In the genomic region with DNA sequence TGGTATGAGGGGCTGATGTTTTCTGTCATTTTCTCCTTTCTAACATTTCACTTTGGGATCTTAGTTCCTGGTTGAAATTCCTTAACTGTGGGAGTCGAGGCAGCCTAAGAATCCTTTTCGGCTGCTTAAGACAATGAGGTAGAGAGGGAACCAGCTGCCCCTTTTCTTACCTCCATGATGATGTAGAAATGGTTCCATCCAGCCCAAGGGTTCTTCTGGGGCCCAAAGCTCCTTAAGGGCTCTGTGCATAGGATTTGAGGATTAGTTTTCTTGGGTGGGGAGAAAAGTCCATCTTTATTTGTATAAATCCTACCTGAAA, we compare ENCODE assay signal across 19 cellular contexts. TPM values are rescaled to one million over a fixed set of nuclear protein-coding genes. Genes with fewer than 3 reads are reported as not detected.
DNase-seq lines count a peak whose midpoint lies in the region; ATAC-seq, FAIRE-seq and TF ChIP-seq lines count a peak whose summit lies in the region.
"Had no signal": no experiment of that assay in that cellular context is flagged by ENCODE, and none has a peak within 500 bp of the region (broad histone marks: within the 10 kb centered on the region; RNA-seq: fewer than 3 reads in every experiment).

No MANE protein-coding gene starts in this region.

- no peak for FAIRE-seq in HepG2 (lab: Jason Lieb, UNC)
- FAIRE-seq: pancreas had no signal

- no peak for TF ChIP-seq EP300 in HepG2 (IDR thresholded peaks at IDR 0.05; ENCODE audit: low read depth in 2 of 2, low read length in 2 of 2)
- TF ChIP-seq EP300 in HepG2 (CRISPR knock-in tag; IDR thresholded peaks at IDR 0.05; ENCODE audit: borderline replicate concordance): no peak

- in situ Hi-C loops in HepG2 (cut with HindIII; ENCODE audit: extremely low pct_ligation_motif_present, low pct_unique_long_range_greater_than_20kb): no loop called here

- H3K9me3 Mint-ChIP-seq in activated B cell treated with CpG ODN at 0.5 μM for 24 hours (no peaks in the 10 kb centered on the region), endodermal cell (no peaks in the 10 kb centered on the region), mesothelial cell of epicardium (peaks cover 6% of the 10 kb centered on the region)

- H3K27me3 ChIP-seq in HepG2 (ENCODE audit: control insufficient read depth in 1 of 2, insufficient read depth in 2 of 2, low read length in 2 of 2) (no peaks in the 10 kb centered on the region), right lobe of liver (no peaks in the 10 kb centered on the region), endodermal cell (ENCODE audit: control insufficient read depth, insufficient read depth, low read length, poor library complexity, severe bottlenecking) (no peaks in the 10 kb centered on the region)
- H3K27me3 ChIP-seq: cardiac muscle cell, pancreas, uterus had no signal

- H3K36me3 ChIP-seq in HepG2 (replicated peaks in 1 of 2; ENCODE audit: control insufficient read depth in 1 of 2, insufficient read depth in 2 of 2, low read length in 2 of 2) (peaks cover 25 to 45% of the 10 kb centered on the region in 2 experiments), right lobe of liver (no peaks in the 10 kb centered on the region), endodermal cell (ENCODE audit: control insufficient read depth, insufficient read depth, low read length) (peaks cover 7% of the 10 kb centered on the region)
- H3K36me3 ChIP-seq: cardiac muscle cell, pancreas, uterus had no signal

- no peak for TF ChIP-seq CTCF in HepG2 (CRISPR knock-in tag; IDR thresholded peaks at IDR 0.05)
- TF ChIP-seq CTCF in right lobe of liver (IDR thresholded peaks at IDR 0.05): no peak
- TF ChIP-seq CTCF in activated B cell treated with CpG ODN at 0.5 μM for 24 hours (IDR thresholded peaks at IDR 0.05): no peak
- TF ChIP-seq CTCF in endodermal cell (conservative IDR thresholded peaks at IDR 0.05): no peak
- TF ChIP-seq CTCF in mesothelial cell of epicardium (IDR thresholded peaks at IDR 0.05; ENCODE audit: unreplicated experiment): no peak

- POLR2A ChIA-PET in HepG2 (lab: Yijun Ruan, JAX) (interaction anchor here (0.8 to 11.3 kb wide), 16 partner anchors 8 to 60 kb away, joined by 3 to 345 read pairs (median 4); a partner anchor contains a TSS), activated B cell treated with CpG ODN at 0.5 μM for 24 hours (lab: Charles Lee) (interaction anchor here (2.7 kb wide), 1 partner anchor 11 kb away, joined by 12 read pairs; no protein-coding TSS in a partner anchor)

- CTCF ChIA-PET in HepG2 (lab: Yijun Ruan, JAX; ENCODE audit: low intra/inter-chr PET ratio, low total read pairs): no interaction called here
- CTCF ChIA-PET in activated B cell treated with CpG ODN at 0.5 μM for 24 hours (lab: Charles Lee): interaction anchor here (0.8 to 2.3 kb wide), 3 partner anchors 11 to 57 kb away, joined by 3 to 9 read pairs (median 4); no protein-coding TSS in a partner anchor

- H3K27ac Mint-ChIP-seq in activated B cell treated with CpG ODN at 0.5 μM for 24 hours: peak overlapping the region; percentile 57
- H3K27ac Mint-ChIP-seq in endodermal cell: peak overlapping the region; percentile 26
- no peak overlapping the region for H3K27ac Mint-ChIP-seq in mesothelial cell of epicardium

- H2AFZ ChIP-seq in HepG2 (ENCODE audit: low read length): no peak overlapping the region

- intact Hi-C loops in HepG2 (cut with micrococcal nuclease; ENCODE audit: unreplicated experiment) (no loop called here), right lobe of liver (cut with DNase I) (no loop called here), activated B cell treated with CpG ODN at 0.5 μM for 24 hours (cut with micrococcal nuclease) (no loop called here)

- ATAC-seq in HepG2 (no peak), right lobe of liver (no peak), activated B cell treated with CpG ODN at 0.5 μM for 24 hours (ENCODE audit: low read depth) (no peak), GM19452 (IDR thresholded peaks at IDR 0.05; ENCODE audit: unreplicated experiment) (no peak)
- ATAC-seq: pancreas had no signal

- H3K4me1 ChIP-seq in HepG2 (ENCODE audit: insufficient read depth, low read length) (peaks cover 70% of the 10 kb centered on the region), right lobe of liver (peaks cover 0 to 7% (median 2%) of the 10 kb centered on the region in 4 donors), endodermal cell (ENCODE audit: control insufficient read depth, insufficient read depth, low read length) (no peaks in the 10 kb centered on the region)
- H3K4me1 ChIP-seq: uterus had no signal

- H3K9me3 ChIP-seq in HepG2 (ENCODE audit: low read length): no peaks in the 10 kb centered on the region
- H3K9me3 ChIP-seq in right lobe of liver: no peaks in the 10 kb centered on the region
- H3K9me3 ChIP-seq in endodermal cell (ENCODE audit: control insufficient read depth, low read length): no peaks in the 10 kb centered on the region
- H3K9me3 ChIP-seq: mucosa of descending colon, pancreas, uterus had no signal

- H3K4me2 ChIP-seq in HepG2 (ENCODE audit: low read depth, low read length): peak overlapping the region; percentile 48

- peak overlapping the region; percentile 99 for H3K27ac ChIP-seq in HepG2 (ENCODE audit: extremely low read length, insufficient read depth, low read length)
- H3K27ac ChIP-seq in right lobe of liver: no peak overlapping the region
- H3K27ac ChIP-seq in endodermal cell (ENCODE audit: low read depth, low read length): no peak overlapping the region
- H3K27ac ChIP-seq: cardiac muscle cell, uterus had no signal

- no peak overlapping the region for H3K4me3 ChIP-seq in HepG2 (replicated peaks in 1 of 3; ENCODE audit: insufficient read depth in 1 of 3, low read depth in 2 of 3, low read length in 3 of 3)
- no peak overlapping the region for H3K4me3 ChIP-seq in right lobe of liver
- no peak overlapping the region for H3K4me3 ChIP-seq in endodermal cell (ENCODE audit: low read length)
- H3K4me3 ChIP-seq: cardiac muscle cell, mucosa of descending colon, pancreas, skin epidermis, uterus had no signal

- H3K4me1 Mint-ChIP-seq in activated B cell treated with CpG ODN at 0.5 μM for 24 hours (peaks cover 49% of the 10 kb centered on the region), endodermal cell (peaks cover 10% of the 10 kb centered on the region), mesothelial cell of epicardium (peaks cover 5% of the 10 kb centered on the region)

- H3K9ac ChIP-seq in HepG2 (ENCODE audit: insufficient read depth, low read depth, low read length) (peak overlapping the region; percentile 34; the same call in 1 of the 2 replicates), endodermal cell (ENCODE audit: extremely low read depth, low read length, poor library complexity, severe bottlenecking) (no peak overlapping the region)

- DNase-seq in HepG2 (ENCODE audit: low spot score) (no peak), right lobe of liver (no peak), activated B cell treated with CpG ODN at 0.5 μM for 24 hours (no peak), endodermal cell (peak; percentile 17), mesothelial cell of epicardium (ENCODE audit: low spot score in 2 of 2, unreplicated experiment in 2 of 2) (no peak), D341Med (ENCODE audit: low spot score) (no peak), OCI-M2 (lab: John Stamatoyannopoulos, UW; ENCODE audit: unreplicated experiment) (no peak)
- DNase-seq: activated CD4-positive, alpha-beta T cell treated with anti-CD3 and anti-CD28 coated beads for 1 hour; effector memory CD4-positive, alpha-beta T cell; kidney glomerular epithelial cell; mucosa of descending colon; NCI-H1694; SHP77 treated with DMSO at 0.1 percent for 48 hours; stimulated activated naive B cell treated with anti-CD40 and anti-IgM and Interleukin-4, amounts not matched to agents 10 μg/mL and 1 μg/mL and 100 μg/mL, for 72 hours; uterus had no signal

- no TSS peak for BruUV-seq in HepG2 (replicated peaks; lab: Mats Ljungman, UMichigan)

- H3K4me3 Mint-ChIP-seq in activated B cell treated with CpG ODN at 0.5 μM for 24 hours (no peak overlapping the region), endodermal cell (no peak overlapping the region), mesothelial cell of epicardium (no peak overlapping the region)

- H3K36me3 Mint-ChIP-seq in activated B cell treated with CpG ODN at 0.5 μM for 24 hours (ENCODE audit: low read depth): peaks cover 23% of the 10 kb centered on the region
- peaks cover 19% of the 10 kb centered on the region for H3K36me3 Mint-ChIP-seq in endodermal cell (ENCODE audit: low read depth)
- H3K36me3 Mint-ChIP-seq in mesothelial cell of epicardium: peaks cover 20% of the 10 kb centered on the region

- H3K27me3 Mint-ChIP-seq in activated B cell treated with CpG ODN at 0.5 μM for 24 hours: no peaks in the 10 kb centered on the region
- H3K27me3 Mint-ChIP-seq in endodermal cell (ENCODE audit: insufficient read depth): no peaks in the 10 kb centered on the region
- H3K27me3 Mint-ChIP-seq in mesothelial cell of epicardium (ENCODE audit: low read depth): no peaks in the 10 kb centered on the region
- H3K27me3 Mint-ChIP-seq: stimulated activated naive B cell treated with anti-CD40 and anti-IgM and Interleukin-4, amounts not matched to agents 10 μg/mL and 1 μg/mL and 100 μg/mL, for 72 hours had no signal

- WGBS in HepG2 (ENCODE audit: low lambda C conversion rate): 84% methylated on average over 2 of the region's 2 CpGs
- 79% methylated on average over 2 of the region's 2 CpGs for WGBS in right lobe of liver (ENCODE audit: insufficient coverage, low coverage, low lambda C conversion rate, missing lambda C conversion rate)
- WGBS in endodermal cell (ENCODE audit: insufficient coverage in 1 of 2, insufficient read length in 1 of 2), 2 experiments: 84% methylated on average over 2 of the region's 2 CpGs; no CpG with 5 or more reads in 1 of the 2 experiments

- no peak for TF ChIP-seq RAD21 in HepG2 (CRISPR knock-in tag; IDR thresholded peaks at IDR 0.05)

- H3K79me2 ChIP-seq in HepG2 (ENCODE audit: insufficient read depth, low read length): peaks cover 81% of the 10 kb centered on the region

- TF ChIP-seq POLR2A in HepG2 (IDR thresholded peaks at IDR 0.05; ENCODE audit: insufficient read depth in 1 of 2, low read depth in 2 of 2, low read length in 2 of 2) (no peak; a peak in 1 of 4 replicates), right lobe of liver (IDR thresholded peaks at IDR 0.05) (no peak)

- no peaks in the 10 kb centered on the region for H4K20me1 ChIP-seq in HepG2 (ENCODE audit: insufficient read depth, low read length)

RNA-seq across cellular contexts. Expression of a gene that starts 33.5 kb away (rescaled TPM):
- 39.0 and 39.1 TPM in 2 replicates for total RNA-seq in HepG2 (2016; rRNA removed; fragmentation: Illumina TruSeq; extraction: Trizol)
- total RNA-seq in HepG2 (2016; cell fraction: cytosol; rRNA removed; fragmentation: Illumina TruSeq; extraction: Trizol; ENCODE audit: low read depth): 50.4 and 51.2 TPM in 2 replicates
- total RNA-seq in HepG2 (2016; cell fraction: insoluble cytoplasmic fraction; rRNA removed; fragmentation: Illumina TruSeq; extraction: Trizol): 32.6 and 44.6 TPM in 2 replicates
- 52.4 and 52.9 TPM in 2 replicates for total RNA-seq in HepG2 (2016; cell fraction: membrane; rRNA removed; fragmentation: Illumina TruSeq; extraction: Trizol)
- total RNA-seq in HepG2 (2016; cell fraction: nucleus; rRNA removed; fragmentation: Illumina TruSeq; extraction: Trizol): 33.3 and 38.2 TPM in 2 replicates
- polyA plus RNA-seq in HepG2 (2011; rRNA removed): 57.6 and 59.5 TPM in 2 replicates
- 44.7 and 49.0 TPM in 2 replicates for polyA plus RNA-seq in HepG2 (2011; cell fraction: cytosol; rRNA removed)
- 85.9 and 86.7 TPM in 2 replicates for polyA plus RNA-seq in HepG2 (2011; cell fraction: nucleus; rRNA removed)
- polyA plus RNA-seq in HepG2 (2012): 53.7 and 59.9 TPM in 2 replicates
- polyA plus RNA-seq in HepG2 (2016; cell fraction: cytosol; fragmentation: Illumina TruSeq; extraction: Trizol; ENCODE audit: low read depth): 53.0 and 54.8 TPM in 2 replicates
- polyA plus RNA-seq in HepG2 (2016; cell fraction: insoluble cytoplasmic fraction; fragmentation: Illumina TruSeq; extraction: Trizol; ENCODE audit: low read depth): 28.2 and 29.0 TPM in 2 replicates
- 41.5 and 42.8 TPM in 2 replicates for polyA plus RNA-seq in HepG2 (2016; cell fraction: membrane; fragmentation: Illumina TruSeq; extraction: Trizol; ENCODE audit: low read depth)
- polyA plus RNA-seq in HepG2 (2016; cell fraction: nucleus; fragmentation: Illumina TruSeq; extraction: Trizol; ENCODE audit: insufficient read depth, low read depth): 49.3 and 52.0 TPM in 2 replicates
- 21.9 and 161 TPM in 2 replicates for polyA minus RNA-seq in HepG2 (2011; rRNA and poly(A)+ RNA removed; ENCODE audit: low replicate concordance)
- 57.2 and 71.5 TPM in 2 replicates for polyA minus RNA-seq in HepG2 (2011; cell fraction: cytosol; rRNA and poly(A)+ RNA removed)
- polyA minus RNA-seq in HepG2 (2011; cell fraction: nucleus; rRNA and poly(A)+ RNA removed): 135 and 148 TPM in 2 replicates
- 1 to 10 TPM; 3.2 to 7.4 (median 4.2) TPM for total RNA-seq in right lobe of liver
- 20.7 and 25.0 TPM in 2 replicates for total RNA-seq in activated B cell treated with CpG ODN at 0.5 μM for 24 hours
- 10 to 100 TPM; 21.2 to 32.8 TPM for total RNA-seq in endodermal cell
- polyA plus RNA-seq in endodermal cell (2013, experiment 1 of 2): 4.3 TPM
- 4.7 TPM for polyA plus RNA-seq in endodermal cell (2013, experiment 2 of 2)
- total RNA-seq in mesothelial cell of epicardium: 39.6 to 42.7 TPM (median 41.0 TPM) in 3 replicates
